In genomic region chr12:56894698-56895368, GRCh38 we compare ENCODE assay signal across 33 cellular contexts. TPM values are rescaled to one million over a fixed set of nuclear protein-coding genes. Genes with fewer than 3 reads are reported as not detected.
"Had no signal": no experiment of that assay in that cellular context is flagged by ENCODE, and none has a peak within 500 bp of the region (broad histone marks: within the 10 kb centered on the region; RNA-seq: fewer than 3 reads in every experiment).

No MANE protein-coding gene starts in this region.

- H3K4me3 Mint-ChIP-seq: activated CD4-positive, alpha-beta T cell treated with anti-CD3 and anti-CD28 coated beads for 36 hours; activated CD4-positive, alpha-beta T cell treated with anti-CD3 and anti-CD28 coated beads, Interleukin-2, amount 10 ng/mL, durations not matched to agents 7 days and 5 days; activated CD8-positive, alpha-beta T cell treated with anti-CD3 and anti-CD28 coated beads, Interleukin-2, amount 10 ng/mL, durations not matched to agents 7 days and 5 days; activated naive CD4-positive, alpha-beta T cell treated with anti-CD3 and anti-CD28 coated beads, Interleukin-2, amount 50 U/mL, for 24 hours; activated naive CD8-positive, alpha-beta T cell treated with anti-CD3 and anti-CD28 coated beads, Interleukin-2, amount 10 ng/mL, durations not matched to agents 7 days and 5 days; activated T-cell treated with anti-CD3 and anti-CD28 coated beads, Interleukin-2, amount 50 U/mL, for 24 hours; WTC11 had no signal

- ATAC-seq: activated CD4-positive, alpha-beta T cell treated with anti-CD3 and anti-CD28 coated beads for 36 hours; activated CD4-positive, CD25-positive, alpha-beta regulatory T cell treated with anti-CD3 and anti-CD28 coated beads, Interleukin-2, amount 50 U/mL, for 24 hours; activated CD8-positive, alpha-beta T cell treated with anti-CD3 and anti-CD28 coated beads, Interleukin-2, amount 10 ng/mL, durations not matched to agents 7 days and 5 days; WTC11 had no signal

- H3K4me1 ChIP-seq: ascending aorta had no signal

- DNase-seq: activated CD4-positive, alpha-beta T cell treated with anti-CD3 and anti-CD28 coated beads for 36 hours; activated CD4-positive, alpha-beta T cell treated with anti-CD3 and anti-CD28 coated beads, Interleukin-2, amount 10 ng/mL, durations not matched to agents 7 days and 5 days; activated CD4-positive, alpha-beta T cell treated with anti-CD3 and anti-CD28 coated beads, Interleukin-2, amount 50 U/mL, for 48 hours; activated CD8-positive, alpha-beta T cell treated with anti-CD3 and anti-CD28 coated beads, Interleukin-2, amount 10 ng/mL, durations not matched to agents 7 days and 5 days; activated gamma-delta T cell; activated naive CD4-positive, alpha-beta T cell treated with Interleukin-2 at 50 U/mL for 16 hours; activated naive CD8-positive, alpha-beta T cell treated with anti-CD3 and anti-CD28 coated beads, Interleukin-2, amount 10 ng/mL, durations not matched to agents 7 days and 5 days; activated T-cell treated with anti-CD3 and anti-CD28 coated beads, Interleukin-2, amount 50 U/mL, for 24 hours; amygdala; Kasumi-1; KG1; NCI-H1048; NCI-H1105 treated with DMSO at 0.1 percent for 48 hours; NCI-H1436; NCI-H1694; NCI-H1930; NCI-H2081 treated with DMSO at 0.1 percent for 48 hours; NCI-H345; NCI-H524 treated with DMSO at 0.1 percent for 48 hours; PC-9; Right ventricle myocardium superior; T1000 had no signal

- H2AFZ ChIP-seq: PC-9 had no signal

- H3K27me3 ChIP-seq: ascending aorta, cardiac muscle cell had no signal

- H3K4me1 Mint-ChIP-seq: activated CD4-positive, alpha-beta T cell treated with anti-CD3 and anti-CD28 coated beads for 36 hours; activated CD4-positive, alpha-beta T cell treated with anti-CD3 and anti-CD28 coated beads, Interleukin-2, amount 10 ng/mL, durations not matched to agents 7 days and 5 days; activated naive CD4-positive, alpha-beta T cell treated with anti-CD3 and anti-CD28 coated beads, Interleukin-2, amount 50 U/mL, for 24 hours; activated naive CD8-positive, alpha-beta T cell treated with anti-CD3 and anti-CD28 coated beads, Interleukin-2, amount 10 ng/mL, durations not matched to agents 7 days and 5 days; WTC11 had no signal

- H3K27ac Mint-ChIP-seq: activated CD4-positive, alpha-beta T cell treated with anti-CD3 and anti-CD28 coated beads for 36 hours; activated CD4-positive, alpha-beta T cell treated with anti-CD3 and anti-CD28 coated beads, Interleukin-2, amount 10 ng/mL, durations not matched to agents 7 days and 5 days; activated CD8-positive, alpha-beta T cell treated with anti-CD3 and anti-CD28 coated beads, Interleukin-2, amount 10 ng/mL, durations not matched to agents 7 days and 5 days; activated naive CD4-positive, alpha-beta T cell treated with anti-CD3 and anti-CD28 coated beads, Interleukin-2, amount 50 U/mL, for 24 hours; activated naive CD8-positive, alpha-beta T cell treated with anti-CD3 and anti-CD28 coated beads, Interleukin-2, amount 10 ng/mL, durations not matched to agents 7 days and 5 days; activated T-cell treated with anti-CD3 and anti-CD28 coated beads, Interleukin-2, amount 50 U/mL, for 24 hours; activated T-helper 2 cell treated with anti-CD3 and anti-CD28 coated beads, Interferon-gamma antibody, Interleukin-2, Interleukin-4, amounts not matched to agents 10 μg/mL and 5 μg/mL and 100 μg/mL, durations not matched to agents 14 hours and 24 hours and 36 hours; WTC11 had no signal

- H3K4me2 ChIP-seq: PC-9 had no signal

- FAIRE-seq: RCC 7860 had no signal

- H3K36me3 ChIP-seq: ascending aorta, cardiac muscle cell had no signal

- H3K27ac ChIP-seq: ascending aorta, cardiac muscle cell, PC-9 had no signal

- H3K36me3 Mint-ChIP-seq: activated naive CD8-positive, alpha-beta T cell treated with anti-CD3 and anti-CD28 coated beads, Interleukin-2, amount 10 ng/mL, durations not matched to agents 7 days and 5 days had no signal

- H3K4me3 ChIP-seq: ascending aorta, cardiac muscle cell, PC-9 had no signal

RNA-seq across cellular contexts. Expression of gene SDR9C7, which starts 39.4 kb away (rescaled TPM):
- total RNA-seq: activated CD4-positive, alpha-beta T cell treated with anti-CD3 and anti-CD28 coated beads for 36 hours; activated CD4-positive, alpha-beta T cell treated with anti-CD3 and anti-CD28 coated beads, Interleukin-2, amount 10 ng/mL, durations not matched to agents 7 days and 5 days; activated CD8-positive, alpha-beta T cell treated with anti-CD3 and anti-CD28 coated beads, Interleukin-2, amount 10 ng/mL, durations not matched to agents 7 days and 5 days; activated naive CD8-positive, alpha-beta T cell treated with anti-CD3 and anti-CD28 coated beads, Interleukin-2, amount 10 ng/mL, durations not matched to agents 7 days and 5 days; activated T-helper 2 cell treated with anti-CD3 and anti-CD28 coated beads, Interferon-gamma antibody, Interleukin-2, Interleukin-4, amounts not matched to agents 10 μg/mL and 5 μg/mL and 100 μg/mL, durations not matched to agents 14 hours and 24 hours and 36 hours; ascending aorta; NCI-H460; PC-9; Right ventricle myocardium superior; T-helper 1 cell treated with Interleukin-12 subunit alpha and Interleukin-12 subunit beta and Interleukin-4 antibody, amounts not matched to agents 30 ng/mL and 1 ng/mL, for 36 hours; T-helper 2 cell treated with Interferon-gamma antibody and Interleukin-4, amounts not matched to agents 100 ng/mL and 5 ng/mL, for 36 hours; WTC11 had no signal
- polyA plus RNA-seq: adipose tissue had no signal
